Comparison of ENCODE assay signal across 8 cellular contexts in genomic region chr9:14353222-14354056, GRCh38. TPM values are rescaled to one million over a fixed set of nuclear protein-coding genes. Genes with fewer than 3 reads are reported as not detected.
DNase-seq lines count a peak whose midpoint lies in the region; ATAC-seq and TF ChIP-seq lines count a peak whose summit lies in the region.

No MANE protein-coding gene starts in this region.

- H4K5ac ChIP-seq in mesendoderm (ENCODE audit: low read length): no peak overlapping the region

- no peak overlapping the region for H3K23ac ChIP-seq in mesendoderm (ENCODE audit: low read length)

- peaks cover 54% of the 10 kb centered on the region for H3K27me3 Mint-ChIP-seq in activated CD8-positive, alpha-beta T cell treated with anti-CD3 and anti-CD28 coated beads for 36 hours

- H3K4ac ChIP-seq in mesendoderm (ENCODE audit: low read depth, low read length): no peak overlapping the region

- H2BK120ac ChIP-seq in mesendoderm (ENCODE audit: low read depth, low read length): no peak overlapping the region

- CTCF ChIA-PET in activated CD8-positive, alpha-beta T cell treated with anti-CD3 and anti-CD28 coated beads for 36 hours (lab: Charles Lee): interaction anchor here (0.6 to 3.3 kb wide), 17 partner anchors 8 to 926 kb away, joined by 3 to 27 read pairs (median 4); no protein-coding TSS in a partner anchor

- peak; percentile 90 for ATAC-seq in GM19351 (IDR thresholded peaks at IDR 0.05; ENCODE audit: unreplicated experiment)
- ATAC-seq in HG03432 (IDR thresholded peaks at IDR 0.05; ENCODE audit: unreplicated experiment): peak; percentile 89
- peak; percentile 70 for ATAC-seq in activated CD8-positive, alpha-beta T cell treated with anti-CD3 and anti-CD28 coated beads for 36 hours

- H3K27ac ChIP-seq in mesendoderm (ENCODE audit: low read depth, low read length): no peak overlapping the region

- peak overlapping the region; percentile 39 for H3K9ac ChIP-seq in mesendoderm (ENCODE audit: low read length)

- TF ChIP-seq CTCF in activated CD8-positive, alpha-beta T cell treated with anti-CD3 and anti-CD28 coated beads for 36 hours (IDR thresholded peaks at IDR 0.05): peak; percentile 69

- no peak overlapping the region for H2BK5ac ChIP-seq in mesendoderm (ENCODE audit: low read length)

- H3K79me2 ChIP-seq in mesendoderm (ENCODE audit: control insufficient read depth, insufficient read depth, low read length): no peaks in the 10 kb centered on the region

- no peak overlapping the region for H3K4me2 ChIP-seq in mesendoderm (ENCODE audit: low read length)

- H3K36me3 Mint-ChIP-seq in activated CD8-positive, alpha-beta T cell treated with anti-CD3 and anti-CD28 coated beads for 36 hours (ENCODE audit: low read depth): no peaks in the 10 kb centered on the region

- DNase-seq in CD1c-positive myeloid dendritic cell (ENCODE audit: extremely low spot score) (peak; percentile 63), NCI-H526 treated with DMSO at 0.1 percent for 48 hours (lab: John Stamatoyannopoulos, UW) (peak; percentile 74), ecto neural progenitor cell (ENCODE audit: low spot score) (peak; percentile 95), mesendoderm (peak; percentile 89)
- peak; percentile 88 for DNase-seq in activated CD8-positive, alpha-beta T cell treated with anti-CD3 and anti-CD28 coated beads for 36 hours
- DNase-seq in stimulated activated CD8-positive, alpha-beta memory T cell treated with anti-CD3 and anti-CD28 coated beads, Interleukin-15, amount 100 ng/mL, for 4 hours (ENCODE audit: low read depth in 2 of 2): peak; percentile 11 to 41

- H3K27ac Mint-ChIP-seq in activated CD8-positive, alpha-beta T cell treated with anti-CD3 and anti-CD28 coated beads for 36 hours: no peak overlapping the region

- no peaks in the 10 kb centered on the region for H3K36me3 ChIP-seq in mesendoderm (ENCODE audit: control insufficient read depth, insufficient read depth, low read length)

- WGBS in mesendoderm (ENCODE audit: extremely low coverage, insufficient coverage, low lambda C conversion rate): no CpG with 5 or more reads among the region's 18 CpGs

- H3K27me3 ChIP-seq in mesendoderm (ENCODE audit: insufficient read depth, low read length, poor library complexity): peaks cover 29% of the 10 kb centered on the region

- peaks cover 5% of the 10 kb centered on the region for H3K4me1 ChIP-seq in mesendoderm (ENCODE audit: control insufficient read depth, low read depth, low read length)

- POLR2A ChIA-PET in activated CD8-positive, alpha-beta T cell treated with anti-CD3 and anti-CD28 coated beads for 36 hours (lab: Charles Lee): interaction anchor here (1.0 to 1.3 kb wide), 2 partner anchors 9 to 137 kb away, joined by 3 to 4 read pairs; no protein-coding TSS in a partner anchor

- no peak overlapping the region for H3K4me3 ChIP-seq in mesendoderm (ENCODE audit: low read length)

- H3K4me3 Mint-ChIP-seq in activated CD8-positive, alpha-beta T cell treated with anti-CD3 and anti-CD28 coated beads for 36 hours: no peak overlapping the region

- no peaks in the 10 kb centered on the region for H3K9me3 Mint-ChIP-seq in activated CD8-positive, alpha-beta T cell treated with anti-CD3 and anti-CD28 coated beads for 36 hours

- H4K8ac ChIP-seq in mesendoderm (ENCODE audit: low read depth, low read length): no peak overlapping the region

- no peaks in the 10 kb centered on the region for H3K4me1 Mint-ChIP-seq in activated CD8-positive, alpha-beta T cell treated with anti-CD3 and anti-CD28 coated beads for 36 hours (ENCODE audit: low read depth)

- H2BK15ac ChIP-seq in mesendoderm (replicated peaks; ENCODE audit: low read depth): no peak overlapping the region

- intact Hi-C loops in activated CD8-positive, alpha-beta T cell treated with anti-CD3 and anti-CD28 coated beads for 36 hours (cut with micrococcal nuclease): loop anchor here (5.0 kb wide), 1 partner anchor 921 kb away; no protein-coding TSS in a partner anchor

- H3K79me1 ChIP-seq in mesendoderm (ENCODE audit: low read length): no peaks in the 10 kb centered on the region

- peak overlapping the region; percentile 64 for H3K18ac ChIP-seq in mesendoderm (ENCODE audit: low read length)

- H3K56ac ChIP-seq in mesendoderm (ENCODE audit: low read length): peak overlapping the region; percentile 62

- peak overlapping the region; percentile 83 for H2AK5ac ChIP-seq in mesendoderm (ENCODE audit: low read length)

RNA-seq across cellular contexts. Expression of gene NFIB, which starts 39.5 kb away (rescaled TPM):
- not detected for total RNA-seq in activated CD8-positive, alpha-beta T cell treated with anti-CD3 and anti-CD28 coated beads for 36 hours
- polyA plus RNA-seq in mesendoderm (2013, experiment 1 of 2): 1.8 TPM
- polyA plus RNA-seq in mesendoderm (2013, experiment 2 of 2): 1.5 TPM

Comparison
In these comparisons a context has a peak if more than half of its experiments do, and no peak if none do; other contexts are left out.
1. DNase-seq: peak in every context shown above with its lines; median percentile 95 in ecto neural progenitor cell; 89 in mesendoderm; 88 in activated CD8-positive, alpha-beta T cell treated with anti-CD3 and anti-CD28 coated beads for 36 hours; 74 in NCI-H526 treated with DMSO at 0.1 percent for 48 hours; 63 in CD1c-positive myeloid dendritic cell; 26 in stimulated activated CD8-positive, alpha-beta memory T cell treated with anti-CD3 and anti-CD28 coated beads, Interleukin-15, amount 100 ng/mL, for 4 hours.